17 cellular contexts compared by ENCODE assay signal in genomic region chr1:17067465-17068245, GRCh38. TPM values are rescaled to one million over a fixed set of nuclear protein-coding genes. Genes with fewer than 3 reads are reported as not detected.
"Had no signal": no experiment of that assay in that cellular context is flagged by ENCODE, and none has a peak within 500 bp of the region (broad histone marks: within the 10 kb centered on the region; RNA-seq: fewer than 3 reads in every experiment).

No MANE protein-coding gene starts in this region.

- H3K9me3 Mint-ChIP-seq: activated T-cell treated with anti-CD3 and anti-CD28 coated beads, Interleukin-2, amount 50 U/mL, for 72 hours; stimulated activated naive CD8-positive, alpha-beta T cell treated with anti-CD3 and anti-CD28 coated beads, Interleukin-15, Interleukin-2, amounts not matched to agents 100 ng/mL and 50 ng/mL, for 24 hours had no signal

- H3K36me3 ChIP-seq: ascending aorta, suprapubic skin, WERI-Rb-1 had no signal

- H3K27me3 Mint-ChIP-seq: stimulated activated naive CD8-positive, alpha-beta T cell treated with anti-CD3 and anti-CD28 coated beads, Interleukin-15, Interleukin-2, amounts not matched to agents 100 ng/mL and 50 ng/mL, for 24 hours had no signal

- H3K9me3 ChIP-seq: suprapubic skin had no signal

- H3K27ac Mint-ChIP-seq: activated T-cell treated with anti-CD3 and anti-CD28 coated beads, Interleukin-2, amount 50 U/mL, for 72 hours; stimulated activated naive CD8-positive, alpha-beta T cell treated with anti-CD3 and anti-CD28 coated beads, Interleukin-15, Interleukin-2, amounts not matched to agents 100 ng/mL and 50 ng/mL, for 24 hours had no signal

- H3K4me3 Mint-ChIP-seq: activated T-cell treated with anti-CD3 and anti-CD28 coated beads, Interleukin-2, amount 50 U/mL, for 72 hours; naive thymus-derived CD4-positive, alpha-beta T cell; stimulated activated naive CD8-positive, alpha-beta T cell treated with anti-CD3 and anti-CD28 coated beads, Interleukin-15, Interleukin-2, amounts not matched to agents 100 ng/mL and 50 ng/mL, for 24 hours had no signal

- DNase-seq: activated CD4-positive, alpha-beta T cell treated with anti-CD3 and anti-CD28 coated beads for 1 hour; activated CD8-positive, alpha-beta memory T cell treated with anti-CD3 and anti-CD28 coated beads for 24 hours; activated CD8-positive, alpha-beta memory T cell treated with anti-CD3 and anti-CD28 coated beads, Interleukin-2, amount 50 U/mL, for 48 hours; activated effector memory CD4-positive, alpha-beta T cell treated with anti-CD3 and anti-CD28 coated beads, Interleukin-2, amount 50 U/mL, for 16 hours; activated naive CD4-positive, alpha-beta T cell treated with anti-CD3 and anti-CD28 coated beads, Interleukin-2, amount 50 U/mL, for 16 hours; activated T-cell treated with anti-CD3 and anti-CD28 coated beads, Interleukin-2, amount 50 U/mL, for 72 hours; cortex of kidney; effector memory CD4-positive, alpha-beta T cell; left cardiac atrium; naive thymus-derived CD4-positive, alpha-beta T cell; SW 1271; trophoblast cell; WERI-Rb-1 had no signal

- H3K27me3 ChIP-seq: ascending aorta, hepatocyte, suprapubic skin had no signal

- H3K4me1 ChIP-seq: ascending aorta, suprapubic skin had no signal

- H3K4me3 ChIP-seq: ascending aorta, hepatocyte, suprapubic skin had no signal

- H3K36me3 Mint-ChIP-seq: naive thymus-derived CD4-positive, alpha-beta T cell had no signal

- H3K27ac ChIP-seq: ascending aorta, hepatocyte, suprapubic skin, WERI-Rb-1 had no signal

RNA-seq across cellular contexts. Expression of gene PADI2, which starts 51.6 kb away (rescaled TPM):
- polyA plus RNA-seq: naive thymus-derived CD4-positive, alpha-beta T cell had no signal
